Comparison of ENCODE assay signal across 18 cellular contexts in genomic region chr1:220906561-220907334, GRCh38. TPM values are rescaled to one million over a fixed set of nuclear protein-coding genes. Genes with fewer than 3 reads are reported as not detected.
DNase-seq lines count a peak whose midpoint lies in the region; ATAC-seq, FAIRE-seq and TF ChIP-seq lines count a peak whose summit lies in the region.
"Had no signal": no experiment of that assay in that cellular context is flagged by ENCODE, and none has a peak within 500 bp of the region (broad histone marks: within the 10 kb centered on the region; RNA-seq: fewer than 3 reads in every experiment).

No MANE protein-coding gene starts in this region.

- no peak for FAIRE-seq in A549 (lab: Jason Lieb, UNC)
- no peak for FAIRE-seq in bronchial epithelial cell (lab: Jason Lieb, UNC)
- FAIRE-seq: GM19239 had no signal

- H3K4me1 ChIP-seq in A549, result peaks cover 21% of the 10 kb centered on the region
- H3K4me1 ChIP-seq: left ventricle myocardium inferior, suprapubic skin had no signal

- H3K27me3 ChIP-seq in bronchial epithelial cell (ENCODE audit: control insufficient read depth, insufficient read depth, low read length), result peaks cover 5% of the 10 kb centered on the region
- H3K27me3 ChIP-seq: ovary, suprapubic skin had no signal

- CTCF ChIA-PET in A549 (lab: Yijun Ruan, JAX), result interaction anchor here (0.8 to 1.8 kb wide), 4 partner anchors 33 to 529 kb away, joined by 3 to 6 read pairs (median 4); no protein-coding TSS in a partner anchor

- peak overlapping the region; percentile 47 to 73 for H3K27ac ChIP-seq in A549
- H3K27ac ChIP-seq: left ventricle myocardium inferior, ovary, suprapubic skin had no signal

- 3% methylated on average over 2 of the region's 2 CpGs for WGBS in A549 (ENCODE audit: missing lambda C conversion rate)

- TF ChIP-seq EP300 in A549 (IDR thresholded peaks at IDR 0.05), result no peak

- H3K36me3 ChIP-seq in bronchial epithelial cell (ENCODE audit: control insufficient read depth, insufficient read depth, low read length), result no peaks in the 10 kb centered on the region
- H3K36me3 ChIP-seq: left ventricle myocardium inferior, ovary, suprapubic skin had no signal

- ATAC-seq in A549 (peak; percentile 84 to 85), HG03159 (IDR thresholded peaks at IDR 0.05; ENCODE audit: unreplicated experiment) (no peak), HG03025 (IDR thresholded peaks at IDR 0.05; ENCODE audit: low FRiP score, unreplicated experiment) (no peak)

- TF ChIP-seq RAD21 in A549 (conservative IDR thresholded peaks at IDR 0.05 in 1 of 2, IDR thresholded peaks at IDR 0.05 in 1 of 2), result no peak

- no peak overlapping the region for H3K4me3 ChIP-seq in A549
- H3K4me3 ChIP-seq in NB4 (ENCODE audit: low read depth, low read length), result no peak overlapping the region
- H3K4me3 ChIP-seq in bronchial epithelial cell (ENCODE audit: low read depth, low read length), result no peak overlapping the region
- H3K4me3 ChIP-seq: left ventricle myocardium inferior, ovary, suprapubic skin had no signal

- H3K4me2 ChIP-seq in A549, result peak overlapping the region; percentile 59

- H3K9me3 ChIP-seq in A549, result no peaks in the 10 kb centered on the region
- H3K9me3 ChIP-seq: left ventricle myocardium inferior, ovary, suprapubic skin had no signal

- TF ChIP-seq POLR2A in A549 (IDR thresholded peaks at IDR 0.05; ENCODE audit: low read length), result no peak
- TF ChIP-seq POLR2A in NB4 (IDR thresholded peaks at IDR 0.05; ENCODE audit: extremely low read depth, insufficient read length), result no peak

- POLR2A ChIA-PET in A549 (lab: Yijun Ruan, JAX), result no interaction called here

- DNase-seq in A549 (ENCODE audit: low read depth in 1 of 2, low spot score in 1 of 2), result peak; percentile 20 to 48
- peak; percentile 53 for DNase-seq in Daoy (ENCODE audit: low read depth)
- DNase-seq in NB4 (ENCODE audit: low read depth), result peak; percentile 25
- peak; percentile 56 for DNase-seq in bronchial epithelial cell (ENCODE audit: low read depth)
- DNase-seq in GOT3 (lab: John Stamatoyannopoulos, UW), result no peak
- no peak for DNase-seq in NOMO-1 (lab: John Stamatoyannopoulos, UW; ENCODE audit: unreplicated experiment in 2 of 2)
- DNase-seq: activated CD8-positive, alpha-beta memory T cell treated with anti-CD3 and anti-CD28 coated beads for 24 hours; central memory CD4-positive, alpha-beta T cell; DMS153; effector CD8-positive, alpha-beta T cell; left ventricle myocardium inferior; NCI-H1436 treated with DMSO at 0.1 percent for 48 hours; NCI-H510A treated with DMSO at 0.1 percent for 48 hours; ovary had no signal

- TF ChIP-seq CTCF in A549 (IDR thresholded peaks at IDR 0.05), result no peak
- TF ChIP-seq CTCF in NB4 (IDR thresholded peaks at IDR 0.05; ENCODE audit: low read depth, low read length), result no peak
- no peak for TF ChIP-seq CTCF in bronchial epithelial cell (IDR thresholded peaks at IDR 0.05; ENCODE audit: insufficient read depth, low read length, severe bottlenecking)

TF ChIP-seq in A549, 52 proteins besides CTCF, POLR2A, EP300 and RAD21:
- TF ChIP-seq HOXB5 (CRISPR knock-in tag; IDR thresholded peaks at IDR 0.05) (no peak), RFX5 (IDR thresholded peaks at IDR 0.05) (no peak), ATOH8 (CRISPR knock-in tag; IDR thresholded peaks at IDR 0.05; ENCODE audit: low read depth) (no peak), ELK1 (IDR thresholded peaks at IDR 0.05; ENCODE audit: low read depth, low read length) (no peak), MAFK (IDR thresholded peaks at IDR 0.05; ENCODE audit: partially characterized antibody) (no peak), EHMT2 (IDR thresholded peaks at IDR 0.05; ENCODE audit: low read depth) (no peak), CBX2 (IDR thresholded peaks at IDR 0.05; ENCODE audit: borderline replicate concordance, low read depth) (no peak), CHD2 (IDR thresholded peaks at IDR 0.05; ENCODE audit: low read length, partially characterized antibody) (no peak), GATA3 (IDR thresholded peaks at IDR 0.05; ENCODE audit: borderline replicate concordance) (peak; percentile 45; the same call in 1 of the 2 replicates), FOXS1 (CRISPR knock-in tag; IDR thresholded peaks at IDR 0.05) (no peak), TP53 (CRISPR knock-in tag; IDR thresholded peaks at IDR 0.05) (no peak), ESRRA (IDR thresholded peaks at IDR 0.05; ENCODE audit: borderline replicate concordance, low read length) (no peak), BHLHE40 (IDR thresholded peaks at IDR 0.05; ENCODE audit: low read depth, low read length) (no peak), NR3C1 (IDR thresholded peaks at IDR 0.05) (no peak), KDM1A (IDR thresholded peaks at IDR 0.05; ENCODE audit: low read depth) (no peak), HES2 (IDR thresholded peaks at IDR 0.05) (no peak), ZSCAN20 (CRISPR knock-in tag; IDR thresholded peaks at IDR 0.05) (no peak), E2F6 (IDR thresholded peaks at IDR 0.05; ENCODE audit: borderline replicate concordance, low read depth) (no peak), SREBF2 (IDR thresholded peaks at IDR 0.05) (no peak), NPAS2 (CRISPR knock-in tag; IDR thresholded peaks at IDR 0.05; ENCODE audit: borderline replicate concordance) (no peak), HMGXB4 (CRISPR knock-in tag; IDR thresholded peaks at IDR 0.05; ENCODE audit: borderline replicate concordance) (no peak), CEBPB (IDR thresholded peaks at IDR 0.05) (peak; percentile 16 to 23; a peak in 1 of 4 replicates), FOSB (CRISPR knock-in tag; IDR thresholded peaks at IDR 0.05) (no peak), KDM5A (IDR thresholded peaks at IDR 0.05) (no peak), RCOR1 (IDR thresholded peaks at IDR 0.05; ENCODE audit: low read depth, low read length) (no peak), MYC (IDR thresholded peaks at IDR 0.05; ENCODE audit: borderline replicate concordance, low read length) (no peak), FOSL2 (IDR thresholded peaks at IDR 0.05) (no peak), FOSL2 (CRISPR knock-in tag; IDR thresholded peaks at IDR 0.05) (peak; percentile 26; the same call in 1 of the 2 replicates), ZFP36 (IDR thresholded peaks at IDR 0.05; ENCODE audit: borderline replicate concordance, partially characterized antibody) (no peak), CHD4 (IDR thresholded peaks at IDR 0.05; ENCODE audit: borderline replicate concordance) (no peak), JUNB (IDR thresholded peaks at IDR 0.05) (peak; percentile 44; the same call in 1 of the 2 replicates), HOXB13 (CRISPR knock-in tag; IDR thresholded peaks at IDR 0.05; ENCODE audit: low read depth) (no peak), JUN (IDR thresholded peaks at IDR 0.05) (no peak)

RNA-seq across cellular contexts. Expression of gene HLX, which starts 27.5 kb away (rescaled TPM):
- 0.70 and 0.86 TPM in 2 replicates for polyA plus RNA-seq in A549 (2011; rRNA removed)
- 1.4 and 1.6 TPM in 2 replicates for polyA plus RNA-seq in A549 (2012; cell fraction: cytosol; rRNA removed)
- polyA plus RNA-seq in A549 (2012; cell fraction: nucleus; rRNA removed), result 2.8 and 2.9 TPM in 2 replicates
- 4.8 to 5.6 TPM (median 4.9 TPM) in 3 replicates for polyA plus RNA-seq in A549 (2017; fragmentation: RNase III; extraction: RNeasy Plus Mini Kit Qiagen cat#74134 plus additional on column Dnase treatment)
- polyA minus RNA-seq in A549 (2011; rRNA and poly(A)+ RNA removed), result 0.73 and 0.79 TPM in 2 replicates
- 2.8 and 4.0 TPM in 2 replicates for total RNA-seq in Daoy (2014; rRNA removed; shearing (Covaris generic))
- 0.26 TPM in 1 of 2 replicates, not detected in the other for total RNA-seq in bronchial epithelial cell

Comparison
In these comparisons a context has a peak if more than half of its experiments do, and no peak if none do; other contexts are left out.
1. ATAC-seq: peak in A549 (2 of 2); none in HG03159 (single experiment) and HG03025 (single experiment).
2. DNase-seq: peak in A549 (2 of 2), Daoy (single experiment), NB4 (single experiment) and bronchial epithelial cell (single experiment); none in GOT3 (single experiment) and NOMO-1 (0 of 2).